ENCODE assay signal across 10 cellular contexts in genomic region chr3:63914312-63914711, GRCh38. TPM values are rescaled to one million over a fixed set of nuclear protein-coding genes. Genes with fewer than 3 reads are reported as not detected.
A peak's percentile ranks its signal among the peaks of the same experiment; 100 is the strongest.
DNase-seq lines count a peak whose midpoint lies in the region; ATAC-seq and TF ChIP-seq lines count a peak whose summit lies in the region.
"Had no signal": no experiment of that assay in that cellular context is flagged by ENCODE, and none has a peak within 500 bp of the region (broad histone marks: within the 10 kb centered on the region; RNA-seq: fewer than 3 reads in every experiment).

No MANE protein-coding gene starts in this region.

- intact Hi-C loops in gastrocnemius medialis (cut with DNase I; ENCODE audit: low total_unique reads) = loop anchor here (5.0 kb wide), 1 partner anchor 78 kb away; no protein-coding TSS in a partner anchor

- no peaks in the 10 kb centered on the region for H3K27me3 Mint-ChIP-seq in T-helper 17 cell

- H3K4me1 Mint-ChIP-seq in T-helper 17 cell = peaks cover 33% of the 10 kb centered on the region

- TF ChIP-seq CTCF in HEK293 (tag by site-specific recombination; IDR thresholded peaks at IDR 0.05) (no peak), fibroblast of mammary gland (conservative IDR thresholded peaks at IDR 0.05; ENCODE audit: control insufficient read depth, insufficient read depth, low read depth, low read length) (no peak), gastrocnemius medialis (IDR thresholded peaks at IDR 0.05 in 4 of 5, conservative IDR thresholded peaks at IDR 0.05 in 1 of 5) (no peak)

- H3K4me3 ChIP-seq in HEK293 (ENCODE audit: low read depth, low read length) (no peak overlapping the region), fibroblast of mammary gland (ENCODE audit: control insufficient read depth, low read depth, low read length) (no peak overlapping the region), gastrocnemius medialis (no peak overlapping the region)

- in situ Hi-C loops in gastrocnemius medialis (cut with MboI; ENCODE audit: low sequenced_read_pairs in 4 of 4) = no loop called here

- TF ChIP-seq POLR2A in gastrocnemius medialis (IDR thresholded peaks at IDR 0.05) (no peak), GM18505 (IDR thresholded peaks at IDR 0.05; ENCODE audit: borderline replicate concordance, extremely low read depth, insufficient read depth, insufficient read length) (no peak)

- H3K27ac ChIP-seq in HEK293 (ENCODE audit: extremely low read depth, low read depth, low read length) (no peak overlapping the region), gastrocnemius medialis (peak overlapping the region; percentile 10 to 89 (median 85))

- no peaks in the 10 kb centered on the region for H3K27me3 ChIP-seq in gastrocnemius medialis

- CTCF ChIA-PET in HEK293 (lab: Yijun Ruan, JAX) = no interaction called here

- peak overlapping the region; percentile 89 for H3K4me3 Mint-ChIP-seq in T-helper 17 cell

- no peaks in the 10 kb centered on the region for H3K9me3 ChIP-seq in HEK293 (ENCODE audit: control insufficient read depth, insufficient read depth, low read depth, low read length)
- H3K9me3 ChIP-seq in T-helper 17 cell (ENCODE audit: control insufficient read depth, low read length, poor library complexity, severe bottlenecking) = no peaks in the 10 kb centered on the region
- H3K9me3 ChIP-seq in gastrocnemius medialis = no peaks in the 10 kb centered on the region

- DNase-seq in T-helper 17 cell (no peak), fibroblast of mammary gland (ENCODE audit: low read depth) (peak; percentile 44), gastrocnemius medialis (no peak), C1 segment of cervical spinal cord (lab: John Stamatoyannopoulos, UW) (no peak)
- DNase-seq in activated CD4-positive, CD25-positive, alpha-beta regulatory T cell (lab: John Stamatoyannopoulos, UW) = no peak
- DNase-seq: activated T-cell treated with anti-CD3 and anti-CD28 coated beads, Interleukin-2, amount 50 U/mL, for 4 hours; NCI-H774 had no signal

- H3K36me3 ChIP-seq in HEK293 (ENCODE audit: control insufficient read depth in 2 of 2, insufficient read depth in 1 of 2, low read length in 2 of 2) (peaks cover 6 to 40% of the 10 kb centered on the region in 2 experiments), gastrocnemius medialis (peaks cover 0 to 12% of the 10 kb centered on the region in 2 donors)

- POLR2A ChIA-PET in HEK293 (lab: Yijun Ruan, JAX) = no interaction called here

- H3K27ac Mint-ChIP-seq in T-helper 17 cell = peak overlapping the region; percentile 85

- no peaks in the 10 kb centered on the region; the same call in 1 of the 2 replicates for H3K4me1 ChIP-seq in HEK293 (ENCODE audit: control insufficient read depth, insufficient read depth, low read length)
- peaks cover 23 to 27% of the 10 kb centered on the region in 2 donors for H3K4me1 ChIP-seq in gastrocnemius medialis

- H3K36me3 Mint-ChIP-seq in T-helper 17 cell (ENCODE audit: low read depth) = peaks cover 4% of the 10 kb centered on the region

- ATAC-seq in T-helper 17 cell (no peak), gastrocnemius medialis (no peak), GM18505 (IDR thresholded peaks at IDR 0.05; ENCODE audit: unreplicated experiment) (no peak), GM21447 (IDR thresholded peaks at IDR 0.05; ENCODE audit: unreplicated experiment) (no peak)
- ATAC-seq: activated T-cell treated with anti-CD3 and anti-CD28 coated beads, Interleukin-2, amount 50 U/mL, for 4 hours had no signal

TF ChIP-seq in HEK293, 187 proteins besides CTCF, POLR2A, EP300 and RAD21:
- peak; percentile 57; the same call in 1 of the 2 replicates for TF ChIP-seq PRDM6 (tag by site-specific recombination; IDR thresholded peaks at IDR 0.05)
- TF ChIP-seq SCRT2 (tag by site-specific recombination; IDR thresholded peaks at IDR 0.05) = peak; percentile 55
- TF ChIP-seq HOXA7 (CRISPR knock-in tag; IDR thresholded peaks at IDR 0.05; ENCODE audit: borderline replicate concordance) = no peak

RNA-seq across cellular contexts. Expression of gene SCAANT1, which starts 2.1 kb away (rescaled TPM):
- total RNA-seq in T-helper 17 cell = 1 to 10 TPM in 1 of 2 donors, not detected in 1; 1.7 TPM
- total RNA-seq in gastrocnemius medialis = not detected
- total RNA-seq: activated T-cell treated with anti-CD3 and anti-CD28 coated beads, Interleukin-2, amount 50 U/mL, for 4 hours had no signal

RNA-seq across cellular contexts. Expression of gene ATXN7, which starts 50.6 kb away (rescaled TPM):
- 100 to 1,000 TPM; 165 to 205 TPM for total RNA-seq in T-helper 17 cell
- 10 to 100 TPM; 14.5 to 27.4 (median 23.7) TPM for total RNA-seq in gastrocnemius medialis

RNA-seq across cellular contexts. Expression of gene THOC7, which starts 50.7 kb away (rescaled TPM):
- total RNA-seq in T-helper 17 cell = 10 to 100 TPM; 29.9 to 36.6 TPM
- total RNA-seq in gastrocnemius medialis = 10 to 100 TPM; 52.0 to 74.8 (median 67.6) TPM

Comparison
In these comparisons a context has a peak if more than half of its experiments do, and no peak if none do; other contexts are left out.
1. RNA of gene ATXN7, which starts 50.6 kb away (total RNA-seq): 165 to 205 TPM in T-helper 17 cell; 14.5 to 27.4 TPM in gastrocnemius medialis; every median in the first group is over 4 times any median in the second.